1 cellular context compared by ENCODE assay signal in the genomic region with DNA sequence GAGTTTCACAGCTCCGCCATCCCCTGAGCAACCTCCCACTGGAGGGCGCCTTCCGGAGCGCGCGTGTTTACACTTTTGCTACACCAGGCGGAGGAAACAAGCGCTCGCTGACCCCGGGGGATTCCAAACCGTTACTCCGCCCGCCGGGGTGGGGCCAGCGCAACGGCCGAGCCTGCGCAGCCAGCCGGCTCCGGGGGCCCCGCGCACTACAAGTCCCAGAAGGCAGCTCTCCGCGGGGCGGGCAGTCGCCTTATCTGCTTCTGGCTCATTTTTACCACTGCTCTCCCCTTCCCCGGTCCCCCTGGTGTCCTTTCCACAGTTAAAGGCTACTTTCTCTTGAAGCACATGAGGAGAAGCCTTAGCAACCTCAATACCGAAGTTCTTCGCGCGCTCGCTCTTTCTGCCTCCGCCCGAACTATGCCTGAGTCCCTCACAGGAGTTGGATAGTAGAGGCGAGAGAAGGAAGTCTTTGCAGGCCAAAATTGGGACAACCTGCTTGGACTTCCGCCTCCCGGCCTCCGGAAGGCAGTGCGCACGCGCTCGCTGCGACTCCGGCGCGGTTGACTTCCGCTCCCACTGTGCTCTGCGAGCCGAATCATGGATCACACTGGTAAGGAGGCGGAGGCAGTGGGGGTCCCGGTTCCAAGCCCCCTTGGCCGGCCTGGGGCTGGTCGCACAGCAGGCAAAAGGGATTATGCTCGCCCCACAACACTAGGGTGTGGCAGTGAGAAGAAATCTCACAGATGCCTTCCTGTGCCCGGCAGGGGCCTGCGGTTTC.
TF ChIP-seq lines count a peak whose summit lies in the region.

CBLL1 (plus strand) TSS at position 576 of the 778 bp plus-strand sequence; CDS start at position 598, 22 bp downstream.

TF ChIP-seq in GM23338, 12 proteins besides CTCF, POLR2A, EP300 and RAD21:
- TF ChIP-seq ZNF114 (CRISPR knock-in tag; IDR thresholded peaks at IDR 0.05) (no peak), REST (IDR thresholded peaks at IDR 0.05; ENCODE audit: unreplicated experiment) (no peak), NANOG (IDR thresholded peaks at IDR 0.05; ENCODE audit: borderline replicate concordance) (no peak), EZH2 (IDR thresholded peaks at IDR 0.05; ENCODE audit: low read depth, unreplicated experiment) (no peak), STAT1 (IDR thresholded peaks at IDR 0.05; ENCODE audit: unreplicated experiment) (no peak), POLR2AphosphoS5 (IDR thresholded peaks at IDR 0.05; ENCODE audit: low read depth) (peak; percentile 86), EZH2phosphoT487 (IDR thresholded peaks at IDR 0.05; ENCODE audit: unreplicated experiment) (no peak), JUNB (IDR thresholded peaks at IDR 0.05; ENCODE audit: unreplicated experiment) (no peak), CREB1 (CRISPR knock-in tag; IDR thresholded peaks at IDR 0.05; ENCODE audit: low read depth) (peak; percentile 24), ZNF331 (CRISPR knock-in tag; IDR thresholded peaks at IDR 0.05; ENCODE audit: low read depth) (no peak)
- TF ChIP-seq, protein P1, sequence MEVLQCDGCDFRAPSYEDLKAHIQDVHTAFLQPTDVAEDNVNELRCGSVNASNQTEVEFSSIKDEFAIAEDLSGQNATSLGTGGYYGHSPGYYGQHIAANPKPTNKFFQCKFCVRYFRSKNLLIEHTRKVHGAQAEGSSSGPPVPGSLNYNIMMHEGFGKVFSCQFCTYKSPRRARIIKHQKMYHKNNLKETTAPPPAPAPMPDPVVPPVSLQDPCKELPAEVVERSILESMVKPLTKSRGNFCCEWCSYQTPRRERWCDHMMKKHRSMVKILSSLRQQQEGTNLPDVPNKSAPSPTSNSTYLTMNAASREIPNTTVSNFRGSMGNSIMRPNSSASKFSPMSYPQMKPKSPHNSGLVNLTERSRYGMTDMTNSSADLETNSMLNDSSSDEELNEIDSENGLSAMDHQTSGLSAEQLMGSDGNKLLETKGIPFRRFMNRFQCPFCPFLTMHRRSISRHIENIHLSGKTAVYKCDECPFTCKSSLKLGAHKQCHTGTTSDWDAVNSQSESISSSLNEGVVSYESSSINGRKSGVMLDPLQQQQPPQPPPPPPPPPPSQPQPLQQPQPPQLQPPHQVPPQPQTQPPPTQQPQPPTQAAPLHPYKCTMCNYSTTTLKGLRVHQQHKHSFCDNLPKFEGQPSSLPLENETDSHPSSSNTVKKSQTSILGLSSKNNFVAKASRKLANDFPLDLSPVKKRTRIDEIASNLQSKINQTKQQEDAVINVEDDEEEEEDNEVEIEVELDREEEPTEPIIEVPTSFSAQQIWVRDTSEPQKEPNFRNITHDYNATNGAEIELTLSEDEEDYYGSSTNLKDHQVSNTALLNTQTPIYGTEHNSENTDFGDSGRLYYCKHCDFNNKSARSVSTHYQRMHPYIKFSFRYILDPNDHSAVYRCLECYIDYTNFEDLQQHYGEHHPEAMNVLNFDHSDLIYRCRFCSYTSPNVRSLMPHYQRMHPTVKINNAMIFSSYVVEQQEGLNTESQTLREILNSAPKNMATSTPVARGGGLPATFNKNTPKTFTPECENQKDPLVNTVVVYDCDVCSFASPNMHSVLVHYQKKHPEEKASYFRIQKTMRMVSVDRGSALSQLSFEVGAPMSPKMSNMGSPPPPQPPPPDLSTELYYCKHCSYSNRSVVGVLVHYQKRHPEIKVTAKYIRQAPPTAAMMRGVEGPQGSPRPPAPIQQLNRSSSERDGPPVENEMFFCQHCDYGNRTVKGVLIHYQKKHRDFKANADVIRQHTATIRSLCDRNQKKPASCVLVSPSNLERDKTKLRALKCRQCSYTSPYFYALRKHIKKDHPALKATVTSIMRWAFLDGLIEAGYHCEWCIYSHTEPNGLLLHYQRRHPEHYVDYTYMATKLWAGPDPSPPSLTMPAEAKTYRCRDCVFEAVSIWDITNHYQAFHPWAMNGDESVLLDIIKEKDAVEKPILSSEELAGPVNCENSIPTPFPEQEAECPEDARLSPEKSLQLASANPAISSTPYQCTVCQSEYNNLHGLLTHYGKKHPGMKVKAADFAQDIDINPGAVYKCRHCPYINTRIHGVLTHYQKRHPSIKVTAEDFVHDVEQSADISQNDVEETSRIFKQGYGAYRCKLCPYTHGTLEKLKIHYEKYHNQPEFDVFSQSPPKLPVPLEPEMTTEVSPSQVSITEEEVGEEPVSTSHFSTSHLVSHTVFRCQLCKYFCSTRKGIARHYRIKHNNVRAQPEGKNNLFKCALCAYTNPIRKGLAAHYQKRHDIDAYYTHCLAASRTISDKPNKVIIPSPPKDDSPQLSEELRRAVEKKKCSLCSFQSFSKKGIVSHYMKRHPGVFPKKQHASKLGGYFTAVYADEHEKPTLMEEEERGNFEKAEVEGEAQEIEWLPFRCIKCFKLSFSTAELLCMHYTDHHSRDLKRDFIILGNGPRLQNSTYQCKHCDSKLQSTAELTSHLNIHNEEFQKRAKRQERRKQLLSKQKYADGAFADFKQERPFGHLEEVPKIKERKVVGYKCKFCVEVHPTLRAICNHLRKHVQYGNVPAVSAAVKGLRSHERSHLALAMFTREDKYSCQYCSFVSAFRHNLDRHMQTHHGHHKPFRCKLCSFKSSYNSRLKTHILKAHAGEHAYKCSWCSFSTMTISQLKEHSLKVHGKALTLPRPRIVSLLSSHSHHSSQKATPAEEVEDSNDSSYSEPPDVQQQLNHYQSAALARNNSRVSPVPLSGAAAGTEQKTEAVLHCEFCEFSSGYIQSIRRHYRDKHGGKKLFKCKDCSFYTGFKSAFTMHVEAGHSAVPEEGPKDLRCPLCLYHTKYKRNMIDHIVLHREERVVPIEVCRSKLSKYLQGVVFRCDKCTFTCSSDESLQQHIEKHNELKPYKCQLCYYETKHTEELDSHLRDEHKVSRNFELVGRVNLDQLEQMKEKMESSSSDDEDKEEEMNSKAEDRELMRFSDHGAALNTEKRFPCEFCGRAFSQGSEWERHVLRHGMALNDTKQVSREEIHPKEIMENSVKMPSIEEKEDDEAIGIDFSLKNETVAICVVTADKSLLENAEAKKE (CRISPR knock-in tag; IDR thresholded peaks at IDR 0.05), result no peak
- TF ChIP-seq, protein P2, sequence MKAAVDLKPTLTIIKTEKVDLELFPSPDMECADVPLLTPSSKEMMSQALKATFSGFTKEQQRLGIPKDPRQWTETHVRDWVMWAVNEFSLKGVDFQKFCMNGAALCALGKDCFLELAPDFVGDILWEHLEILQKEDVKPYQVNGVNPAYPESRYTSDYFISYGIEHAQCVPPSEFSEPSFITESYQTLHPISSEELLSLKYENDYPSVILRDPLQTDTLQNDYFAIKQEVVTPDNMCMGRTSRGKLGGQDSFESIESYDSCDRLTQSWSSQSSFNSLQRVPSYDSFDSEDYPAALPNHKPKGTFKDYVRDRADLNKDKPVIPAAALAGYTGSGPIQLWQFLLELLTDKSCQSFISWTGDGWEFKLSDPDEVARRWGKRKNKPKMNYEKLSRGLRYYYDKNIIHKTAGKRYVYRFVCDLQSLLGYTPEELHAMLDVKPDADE (IDR thresholded peaks at IDR 0.05), result peak; percentile 89
